ENCODE assay signal across 1 cellular context in genomic region chr4:153750197-153750817, GRCh38.
TF ChIP-seq lines count a peak whose summit lies in the region.

No MANE protein-coding gene starts in this region.

TF ChIP-seq in endothelial cell of umbilical vein, 7 proteins besides CTCF, POLR2A, EP300 and RAD21:
- TF ChIP-seq POLR2AphosphoS5 (IDR thresholded peaks at IDR 0.05; ENCODE audit: insufficient read depth, low read depth, low read length) = no peak
- no peak for TF ChIP-seq GATA2 (IDR thresholded peaks at IDR 0.05; ENCODE audit: insufficient read depth, insufficient read length, low read depth, low read length)
- TF ChIP-seq FOS (IDR thresholded peaks at IDR 0.05; ENCODE audit: borderline replicate concordance, insufficient read depth, low read length) = no peak
- TF ChIP-seq MYC (IDR thresholded peaks at IDR 0.05; ENCODE audit: low read depth, low read length) = no peak
- no peak for TF ChIP-seq MAX (IDR thresholded peaks at IDR 0.05; ENCODE audit: insufficient read depth, insufficient read length)
- TF ChIP-seq JUN (IDR thresholded peaks at IDR 0.05; ENCODE audit: borderline replicate concordance, insufficient read depth, insufficient read length, low read depth) = no peak
- TF ChIP-seq EZH2 (IDR thresholded peaks at IDR 0.05; ENCODE audit: borderline replicate concordance, low read depth, low read length, severe bottlenecking) = no peak
TF ChIP-seq in endothelial cell of umbilical vein: peak in this region for 0.
